In genomic region chr14:91115986-91116385, GRCh38 we compare ENCODE assay signal across 9 cellular contexts. TPM values are rescaled to one million over a fixed set of nuclear protein-coding genes. Genes with fewer than 3 reads are reported as not detected.
DNase-seq lines count a peak whose midpoint lies in the region; ATAC-seq and TF ChIP-seq lines count a peak whose summit lies in the region.
"Had no signal": no experiment of that assay in that cellular context is flagged by ENCODE, and none has a peak within 500 bp of the region (broad histone marks: within the 10 kb centered on the region; RNA-seq: fewer than 3 reads in every experiment).

No MANE protein-coding gene starts in this region.

- DNase-seq in Calu3 (no peak), NCI-H446 (lab: John Stamatoyannopoulos, UW) (peak; percentile 40 to 56), dorsolateral prefrontal cortex (no peak), AG20443 (ENCODE audit: low spot score) (no peak), GM13977 (ENCODE audit: low spot score) (no peak), DMS153 (lab: John Stamatoyannopoulos, UW) (no peak)
- DNase-seq: testis had no signal

- H3K4me1 Mint-ChIP-seq in Calu3 (ENCODE audit: low read depth, unreplicated experiment) (peaks cover 44% of the 10 kb centered on the region), nephron (peaks cover 37% of the 10 kb centered on the region)

- H3K4me3 Mint-ChIP-seq in Calu3 (ENCODE audit: low read depth, unreplicated experiment) (peak overlapping the region; percentile 90), nephron (peak overlapping the region; percentile 13 to 95 (median 86))

- H3K27me3 ChIP-seq in dorsolateral prefrontal cortex, result no peaks in the 10 kb centered on the region
- H3K27me3 ChIP-seq: testis had no signal

- H3K4me3 ChIP-seq in dorsolateral prefrontal cortex, result peak overlapping the region in 57 of 59 donors; percentile 51 to 89 (median 72)

- H3K27ac ChIP-seq in dorsolateral prefrontal cortex, result peak overlapping the region in 56 of 59 donors; percentile 12 to 99 (median 98)

- H3K27ac Mint-ChIP-seq in Calu3 (ENCODE audit: unreplicated experiment) (no peak overlapping the region), nephron (peak overlapping the region; percentile 66 to 97 (median 71))

- H3K36me3 Mint-ChIP-seq in Calu3 (ENCODE audit: insufficient read depth, unreplicated experiment) (peaks cover 38% of the 10 kb centered on the region), nephron (ENCODE audit: low read depth) (peaks cover 33% of the 10 kb centered on the region)

- H3K9me3 Mint-ChIP-seq in Calu3 (ENCODE audit: low read depth, unreplicated experiment) (no peaks in the 10 kb centered on the region), nephron (no peaks in the 10 kb centered on the region)

- TF ChIP-seq CTCF in Calu3 (IDR thresholded peaks at IDR 0.05; ENCODE audit: unreplicated experiment) (no peak), dorsolateral prefrontal cortex (IDR thresholded peaks at IDR 0.05 in 54 of 56, conservative IDR thresholded peaks at IDR 0.05 in 2 of 56; ENCODE audit: low read depth in 1 of 56, partially characterized antibody in 56 of 56) (no peak), nephron (IDR thresholded peaks at IDR 0.05; ENCODE audit: unreplicated experiment in 3 of 3) (no peak), GM13977 (IDR thresholded peaks at IDR 0.05; ENCODE audit: extremely low read depth, insufficient read depth, missing control alignments) (no peak)

- CTCF ChIA-PET in Calu3 (lab: Charles Lee), result interaction anchor here (0.7 to 2.6 kb wide), 3 partner anchors 57 to 213 kb away, joined by 3 to 15 read pairs (median 5); no protein-coding TSS in a partner anchor

- in situ Hi-C loops in GM13977 (cut with MboI; ENCODE audit: low pct_unique_long_range_greater_than_20kb, low sequenced_read_pairs, unreplicated experiment), result no loop called here

- intact Hi-C loops in Calu3 (cut with micrococcal nuclease; ENCODE audit: unreplicated experiment), result loop anchor here (5.0 kb wide), 1 partner anchor 109 kb away; no protein-coding TSS in a partner anchor
- intact Hi-C loops in dorsolateral prefrontal cortex (cut with DNase I), result loop anchor here (1.0 to 2.0 kb wide), 2 partner anchors 55 to 56 kb away; partner anchors contain the start of gene RPS6KA5 (in 2 of the 2)

- H3K27me3 Mint-ChIP-seq in Calu3 (ENCODE audit: unreplicated experiment), result no peaks in the 10 kb centered on the region
- H3K27me3 Mint-ChIP-seq in nephron (ENCODE audit: low read depth), result no peaks in the 10 kb centered on the region

- no TSS peak for BruUV-seq in Calu3 (replicated peaks; lab: Mats Ljungman, UMichigan)

- no peak for ATAC-seq in HG03097 (IDR thresholded peaks at IDR 0.05; ENCODE audit: low FRiP score, unreplicated experiment)

RNA-seq across cellular contexts. Expression of gene DGLUCY, which starts 2.1 kb away (rescaled TPM):
- total RNA-seq in Calu3 (2022) (69.3 and 78.5 TPM in 2 replicates), dorsolateral prefrontal cortex (100 to 1,000 TPM in 58 of 120 experiments, 10 to 100 TPM in 62; 70.3 to 143 (median 98.7) TPM)

RNA-seq across cellular contexts. Expression of gene RPS6KA5, which starts 55.5 kb away (rescaled TPM):
- total RNA-seq in Calu3 (2022) (9.7 and 10.3 TPM in 2 replicates), dorsolateral prefrontal cortex (10 to 100 TPM; 24.8 to 54.3 (median 39.0) TPM)

Comparison
In these comparisons a context has a peak if more than half of its experiments do, and no peak if none do; other contexts are left out.
1. DNase-seq: peak in NCI-H446 (2 of 2); none in Calu3 (single experiment), dorsolateral prefrontal cortex (0 of 10), AG20443 (single experiment), GM13977 (single experiment) and DMS153 (single experiment).